1 cellular context compared by ENCODE assay signal in genomic region chr12:116161588-116161987, GRCh38.
TF ChIP-seq lines count a peak whose summit lies in the region.

No MANE protein-coding gene starts in this region.

TF ChIP-seq in K562, 482 proteins besides CTCF, POLR2A, EP300 and RAD21 (continued from another document):
- no peak for TF ChIP-seq PREB (CRISPR knock-in tag; IDR thresholded peaks at IDR 0.05)
TF ChIP-seq in K562: peak in this region for 2.
